In the genomic region with DNA sequence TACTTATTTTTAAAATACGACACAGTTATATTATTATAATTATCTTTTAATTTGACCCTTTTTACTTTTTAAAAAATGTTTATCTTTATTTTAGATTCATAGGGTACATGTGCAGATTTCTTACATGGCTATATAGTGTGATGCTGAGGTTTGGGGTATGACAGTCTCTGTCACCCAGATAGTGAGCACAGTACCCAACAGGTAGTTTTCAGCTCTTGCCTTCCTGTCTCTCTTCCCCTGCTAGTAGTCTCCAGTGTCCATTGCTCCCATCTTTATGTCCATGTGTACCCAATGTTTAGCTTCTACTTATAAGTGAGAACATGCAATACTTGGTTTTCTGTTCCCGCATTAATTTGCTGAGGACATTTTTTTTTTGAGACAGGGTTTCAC, we compare ENCODE assay signal across 23 cellular contexts. TPM values are rescaled to one million over a fixed set of nuclear protein-coding genes. Genes with fewer than 3 reads are reported as not detected.
DNase-seq lines count a peak whose midpoint lies in the region; ATAC-seq, FAIRE-seq and TF ChIP-seq lines count a peak whose summit lies in the region.
"Had no signal": no experiment of that assay in that cellular context is flagged by ENCODE, and none has a peak within 500 bp of the region (broad histone marks: within the 10 kb centered on the region; RNA-seq: fewer than 3 reads in every experiment).

No MANE protein-coding gene starts in this region.

- no peak for FAIRE-seq in GM19239 (lab: Jason Lieb, UNC)
- FAIRE-seq: HepG2, K562 had no signal

- no peaks in the 10 kb centered on the region for H4K20me1 ChIP-seq in GM23338 (replicated peaks; ENCODE audit: insufficient read depth)
- H4K20me1 ChIP-seq: BLaER1 treated with 17β-estradiol and CSF1 and Interleukin-3, amounts not matched to agents 10 nM and 100 nM had no signal

- H3K27me3 ChIP-seq in GM23338 (ENCODE audit: insufficient read depth), result no peaks in the 10 kb centered on the region
- H3K27me3 ChIP-seq: BLaER1 treated with 17β-estradiol and CSF1 and Interleukin-3, amounts not matched to agents 10 nM and 100 nM had no signal

- no peak for ATAC-seq in GM23338
- ATAC-seq: HepG2, K562, SK-N-SH treated with all-trans-retinoic acid at 6 μM for 48 hours, T-cell had no signal

- H3K79me2 ChIP-seq in GM23338 (replicated peaks; ENCODE audit: insufficient read depth), result no peaks in the 10 kb centered on the region

- DNase-seq in GM12865 (ENCODE audit: low read depth) (peak; percentile 68), GM23338 (ENCODE audit: low spot score) (no peak), RPMI8226 (peak; percentile 58), GM19239 (ENCODE audit: insufficient read length, low spot score) (no peak), NCI-H1048 (lab: John Stamatoyannopoulos, UW) (no peak), SIG-M5 (lab: John Stamatoyannopoulos, UW) (no peak), cardiac septum (ENCODE audit: low spot score) (no peak)
- DNase-seq: CD4-positive, alpha-beta memory T cell; DMS153; GDM1; H7; NCI-H1105; NCI-H146; NCI-H2029 treated with DMSO at 0.1 percent for 48 hours; NCI-H526; T-cell had no signal

- intact Hi-C loops in cardiac septum (cut with DNase I), result no loop called here

- no peaks in the 10 kb centered on the region for H3K9me3 Mint-ChIP-seq in GM23338
- H3K9me3 Mint-ChIP-seq: T-cell; T-helper 2 cell treated with Interferon-gamma antibody and Interleukin-4, amounts not matched to agents 5 μg/mL and 100 μg/mL, for 36 hours had no signal

- no peaks in the 10 kb centered on the region for H3K36me3 ChIP-seq in GM23338 (ENCODE audit: insufficient read depth)
- H3K36me3 ChIP-seq: BLaER1 treated with 17β-estradiol and CSF1 and Interleukin-3, amounts not matched to agents 10 nM and 100 nM had no signal

- H3K4me3 ChIP-seq in GM12865 (ENCODE audit: low read depth, low read length), result no peak overlapping the region
- no peak overlapping the region for H3K4me3 ChIP-seq in GM23338
- H3K4me3 ChIP-seq: BLaER1 treated with 17β-estradiol and CSF1 and Interleukin-3, amounts not matched to agents 10 nM and 100 nM; K562 had no signal

- 0 out of 2 replicates have a peak overlapping the region, but pooled peaks have one; percentile 50 for H2AFZ ChIP-seq in GM23338

- TF ChIP-seq CTCF in GM12865 (IDR thresholded peaks at IDR 0.05; ENCODE audit: insufficient read depth, low read depth, low read length, missing control alignments), result no peak
- TF ChIP-seq CTCF in GM23338 (conservative IDR thresholded peaks at IDR 0.05; ENCODE audit: low read depth in 2 of 2), result no peak

- no peaks in the 10 kb centered on the region for H3K27me3 Mint-ChIP-seq in GM23338 (ENCODE audit: insufficient read depth, low read depth, poor library complexity)
- H3K27me3 Mint-ChIP-seq: T-cell had no signal

- no peak overlapping the region for H3K27ac Mint-ChIP-seq in GM23338
- H3K27ac Mint-ChIP-seq: CD4-positive, alpha-beta memory T cell; T-cell; T-helper 2 cell treated with Interferon-gamma antibody and Interleukin-4, amounts not matched to agents 5 μg/mL and 100 μg/mL, for 36 hours had no signal

- H3K4me1 Mint-ChIP-seq in GM23338, result no peaks in the 10 kb centered on the region
- H3K4me1 Mint-ChIP-seq: CD4-positive, alpha-beta memory T cell; T-cell had no signal

- no peak overlapping the region for H3K4me3 Mint-ChIP-seq in GM23338
- H3K4me3 Mint-ChIP-seq: CD4-positive, alpha-beta memory T cell; T-cell; T-helper 2 cell treated with Interferon-gamma antibody and Interleukin-4, amounts not matched to agents 5 μg/mL and 100 μg/mL, for 36 hours had no signal

- H3K4me2 ChIP-seq in GM23338, result no peak overlapping the region

- 0 out of 2 replicates have a peak, but pooled peaks cover 4% of the 10 kb centered on the region for H3K9me2 ChIP-seq in GM23338 (ENCODE audit: insufficient read depth)

- H3F3A ChIP-seq in GM23338 (replicated peaks; ENCODE audit: low read depth), result no peaks in the 10 kb centered on the region

- no peaks in the 10 kb centered on the region for H3K36me3 Mint-ChIP-seq in GM23338 (ENCODE audit: low read depth)
- H3K36me3 Mint-ChIP-seq: CD4-positive, alpha-beta memory T cell; T-cell had no signal

- H3K27ac ChIP-seq in GM23338 (ENCODE audit: low read depth), result no peak overlapping the region
- H3K27ac ChIP-seq: BLaER1 treated with 17β-estradiol and CSF1 and Interleukin-3, amounts not matched to agents 10 nM and 100 nM; HL-60 had no signal

- H3K4me1 ChIP-seq in GM23338 (ENCODE audit: insufficient read depth), result no peaks in the 10 kb centered on the region

TF ChIP-seq in GM23338, 12 proteins besides CTCF, POLR2A, EP300 and RAD21 (continues in another document):
- TF ChIP-seq, protein P1, sequence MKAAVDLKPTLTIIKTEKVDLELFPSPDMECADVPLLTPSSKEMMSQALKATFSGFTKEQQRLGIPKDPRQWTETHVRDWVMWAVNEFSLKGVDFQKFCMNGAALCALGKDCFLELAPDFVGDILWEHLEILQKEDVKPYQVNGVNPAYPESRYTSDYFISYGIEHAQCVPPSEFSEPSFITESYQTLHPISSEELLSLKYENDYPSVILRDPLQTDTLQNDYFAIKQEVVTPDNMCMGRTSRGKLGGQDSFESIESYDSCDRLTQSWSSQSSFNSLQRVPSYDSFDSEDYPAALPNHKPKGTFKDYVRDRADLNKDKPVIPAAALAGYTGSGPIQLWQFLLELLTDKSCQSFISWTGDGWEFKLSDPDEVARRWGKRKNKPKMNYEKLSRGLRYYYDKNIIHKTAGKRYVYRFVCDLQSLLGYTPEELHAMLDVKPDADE (IDR thresholded peaks at IDR 0.05), result no peak
- no peak for TF ChIP-seq POLR2AphosphoS5 (IDR thresholded peaks at IDR 0.05; ENCODE audit: low read depth)
- no peak for TF ChIP-seq STAT1 (IDR thresholded peaks at IDR 0.05; ENCODE audit: unreplicated experiment)
- no peak for TF ChIP-seq EZH2phosphoT487 (IDR thresholded peaks at IDR 0.05; ENCODE audit: unreplicated experiment)
- TF ChIP-seq, protein P2, sequence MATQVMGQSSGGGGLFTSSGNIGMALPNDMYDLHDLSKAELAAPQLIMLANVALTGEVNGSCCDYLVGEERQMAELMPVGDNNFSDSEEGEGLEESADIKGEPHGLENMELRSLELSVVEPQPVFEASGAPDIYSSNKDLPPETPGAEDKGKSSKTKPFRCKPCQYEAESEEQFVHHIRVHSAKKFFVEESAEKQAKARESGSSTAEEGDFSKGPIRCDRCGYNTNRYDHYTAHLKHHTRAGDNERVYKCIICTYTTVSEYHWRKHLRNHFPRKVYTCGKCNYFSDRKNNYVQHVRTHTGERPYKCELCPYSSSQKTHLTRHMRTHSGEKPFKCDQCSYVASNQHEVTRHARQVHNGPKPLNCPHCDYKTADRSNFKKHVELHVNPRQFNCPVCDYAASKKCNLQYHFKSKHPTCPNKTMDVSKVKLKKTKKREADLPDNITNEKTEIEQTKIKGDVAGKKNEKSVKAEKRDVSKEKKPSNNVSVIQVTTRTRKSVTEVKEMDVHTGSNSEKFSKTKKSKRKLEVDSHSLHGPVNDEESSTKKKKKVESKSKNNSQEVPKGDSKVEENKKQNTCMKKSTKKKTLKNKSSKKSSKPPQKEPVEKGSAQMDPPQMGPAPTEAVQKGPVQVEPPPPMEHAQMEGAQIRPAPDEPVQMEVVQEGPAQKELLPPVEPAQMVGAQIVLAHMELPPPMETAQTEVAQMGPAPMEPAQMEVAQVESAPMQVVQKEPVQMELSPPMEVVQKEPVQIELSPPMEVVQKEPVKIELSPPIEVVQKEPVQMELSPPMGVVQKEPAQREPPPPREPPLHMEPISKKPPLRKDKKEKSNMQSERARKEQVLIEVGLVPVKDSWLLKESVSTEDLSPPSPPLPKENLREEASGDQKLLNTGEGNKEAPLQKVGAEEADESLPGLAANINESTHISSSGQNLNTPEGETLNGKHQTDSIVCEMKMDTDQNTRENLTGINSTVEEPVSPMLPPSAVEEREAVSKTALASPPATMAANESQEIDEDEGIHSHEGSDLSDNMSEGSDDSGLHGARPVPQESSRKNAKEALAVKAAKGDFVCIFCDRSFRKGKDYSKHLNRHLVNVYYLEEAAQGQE (IDR thresholded peaks at IDR 0.05; ENCODE audit: unreplicated experiment), result no peak
- no peak for TF ChIP-seq NANOG (IDR thresholded peaks at IDR 0.05; ENCODE audit: borderline replicate concordance)
- TF ChIP-seq CREB1 (CRISPR knock-in tag; IDR thresholded peaks at IDR 0.05; ENCODE audit: low read depth), result no peak
- no peak for TF ChIP-seq ZNF331 (CRISPR knock-in tag; IDR thresholded peaks at IDR 0.05; ENCODE audit: low read depth)
- TF ChIP-seq JUNB (IDR thresholded peaks at IDR 0.05; ENCODE audit: unreplicated experiment), result no peak
- TF ChIP-seq EZH2 (IDR thresholded peaks at IDR 0.05; ENCODE audit: low read depth, unreplicated experiment), result no peak

RNA-seq across cellular contexts. Expression of a gene that starts 21.8 kb away (rescaled TPM):
- total RNA-seq in GM23338 (2014; rRNA removed; shearing (Covaris generic)), result not detected in 2 replicates
- 0.28 and 0.53 TPM in 2 replicates for polyA plus RNA-seq in GM23338 (2016; fragmentation: Nextera tagmentation; extraction: Ambion mirVana)
- total RNA-seq in cardiac septum, result 3.8 TPM
- total RNA-seq: CD4-positive, alpha-beta memory T cell; H7; HepG2; HT-29; K562; T-cell had no signal
- polyA plus RNA-seq: CD4-positive, alpha-beta memory T cell; HepG2 had no signal

Comparison
In these comparisons a context has a peak if more than half of its experiments do, and no peak if none do; other contexts are left out.
1. DNase-seq: peak in GM12865 (single experiment) and RPMI8226 (single experiment); none in GM23338 (single experiment), GM19239 (single experiment), NCI-H1048 (single experiment), SIG-M5 (single experiment) and cardiac septum (single experiment).